Comparison of ENCODE assay signal across 35 cellular contexts in genomic region chr19:313169-313987, GRCh38. TPM values are rescaled to one million over a fixed set of nuclear protein-coding genes. Genes with fewer than 3 reads are reported as not detected.
DNase-seq lines count a peak whose midpoint lies in the region; ATAC-seq, FAIRE-seq and TF ChIP-seq lines count a peak whose summit lies in the region.
"Had no signal": no experiment of that assay in that cellular context is flagged by ENCODE, and none has a peak within 500 bp of the region (broad histone marks: within the 10 kb centered on the region; RNA-seq: fewer than 3 reads in every experiment).

No MANE protein-coding gene starts in this region.

- 76 to 86% (median 83%) methylated on average over 19 to 23 of the region's 23 CpGs for WGBS in stomach, 5 donors

- BruUV-seq in endothelial cell of umbilical vein (replicated peaks; lab: Mats Ljungman, UMichigan): no TSS peak

- H3K27me3 ChIP-seq in endothelial cell of umbilical vein (ENCODE audit: control insufficient read depth in 2 of 2, insufficient read depth in 2 of 2, low read length in 2 of 2) (no peaks in the 10 kb centered on the region), stomach (no peaks in the 10 kb centered on the region), colonic mucosa (no peaks in the 10 kb centered on the region)
- H3K27me3 ChIP-seq in CD4-positive, alpha-beta T cell (ENCODE audit: control insufficient read depth, insufficient read depth, low read length): no peaks in the 10 kb centered on the region
- H3K27me3 ChIP-seq: ascending aorta, esophagus muscularis mucosa, hepatocyte, tibial nerve had no signal

- POLR2A ChIA-PET in endothelial cell of umbilical vein (lab: Charles Lee): no interaction called here
- POLR2A ChIA-PET in CD4-positive, alpha-beta T cell (lab: Charles Lee): no interaction called here

- peak; percentile 42 for DNase-seq in activated effector memory CD4-positive, alpha-beta T cell treated with anti-CD3 and anti-CD28 coated beads, Interleukin-2, amount 50 U/mL, for 16 hours
- DNase-seq in activated effector memory CD4-positive, alpha-beta T cell treated with Interleukin-2 at 50 U/mL for 16 hours: no peak
- DNase-seq in endothelial cell of umbilical vein (ENCODE audit: low read depth, low spot score): peak; percentile 62
- DNase-seq in lung microvascular endothelial cell (ENCODE audit: low read depth in 2 of 2): peak; percentile 22 to 64
- DNase-seq in stomach: peak; percentile 18
- no peak for DNase-seq in colonic mucosa
- no peak for DNase-seq in CD4-positive, alpha-beta T cell
- no peak for DNase-seq in iPS-NIHi7 (ENCODE audit: extremely low spot score)
- DNase-seq: activated CD4-positive, alpha-beta T cell treated with anti-CD3 and anti-CD28 coated beads for 36 hours; activated CD8-positive, alpha-beta T cell treated with anti-CD3 and anti-CD28 coated beads, Interleukin-2, amount 10 ng/mL, durations not matched to agents 7 days and 5 days; activated naive CD8-positive, alpha-beta T cell treated with anti-CD3 and anti-CD28 coated beads for 36 hours; endodermal cell; foreskin fibroblast; Karpas-422; mesendoderm; NCI-H1417 treated with DMSO at 0.1 percent for 48 hours; NCI-H2081; NCI-H2227 treated with DMSO at 0.1 percent for 48 hours; NCI-H526; NK-92 treated with Interleukin-12 subunit alpha and Interleukin-12 subunit beta, amount 100 ng/mL, for 24 hours; stimulated activated CD4-positive, alpha-beta T cell treated with anti-CD3 and anti-CD28 coated beads, Interleukin-4, amount 100 ng/mL, for 1 hour had no signal

- no peak for TF ChIP-seq CTCF in endothelial cell of umbilical vein (IDR thresholded peaks at IDR 0.05; ENCODE audit: extremely low read depth in 1 of 2, insufficient read depth in 1 of 2, low read depth in 1 of 2, low read length in 2 of 2)
- no peak for TF ChIP-seq CTCF in stomach (IDR thresholded peaks at IDR 0.05)
- TF ChIP-seq CTCF in colonic mucosa (IDR thresholded peaks at IDR 0.05): no peak
- TF ChIP-seq CTCF in CD4-positive, alpha-beta T cell (IDR thresholded peaks at IDR 0.05): no peak

- H3K4me1 Mint-ChIP-seq in CD4-positive, alpha-beta T cell (ENCODE audit: low read depth): no peaks in the 10 kb centered on the region
- H3K4me1 Mint-ChIP-seq: activated CD4-positive, alpha-beta T cell treated with anti-CD3 and anti-CD28 coated beads for 36 hours; activated naive CD8-positive, alpha-beta T cell treated with anti-CD3 and anti-CD28 coated beads for 36 hours; CD14-positive monocyte; endodermal cell had no signal

- TF ChIP-seq POLR2A in endothelial cell of umbilical vein (IDR thresholded peaks at IDR 0.05; ENCODE audit: low read depth, low read length) (no peak), stomach (IDR thresholded peaks at IDR 0.05) (no peak)

- no peak for ATAC-seq in CD4-positive, alpha-beta T cell (ENCODE audit: poor library complexity)
- ATAC-seq: activated CD4-positive, alpha-beta T cell treated with anti-CD3 and anti-CD28 coated beads for 36 hours; activated CD8-positive, alpha-beta T cell treated with anti-CD3 and anti-CD28 coated beads, Interleukin-2, amount 10 ng/mL, durations not matched to agents 7 days and 5 days; HCT116; sciatic nerve had no signal

- no peaks in the 10 kb centered on the region for H3K9me3 Mint-ChIP-seq in CD4-positive, alpha-beta T cell
- H3K9me3 Mint-ChIP-seq: activated T-helper 2 cell treated with anti-CD3 and anti-CD28 coated beads, Interferon-gamma antibody, Interleukin-2, Interleukin-4, amounts not matched to agents 10 μg/mL and 5 μg/mL and 100 μg/mL, durations not matched to agents 14 hours and 24 hours and 36 hours had no signal

- FAIRE-seq in endothelial cell of umbilical vein (lab: Jason Lieb, UNC): no peak
- FAIRE-seq: GM12892 had no signal

- H2AFZ ChIP-seq in endothelial cell of umbilical vein (ENCODE audit: low read depth, low read length): no peak overlapping the region
- H2AFZ ChIP-seq: hepatocyte had no signal

- H3K36me3 ChIP-seq in endothelial cell of umbilical vein (ENCODE audit: control insufficient read depth in 2 of 2, extremely low read depth in 1 of 2, insufficient read depth in 2 of 2, low read length in 2 of 2): peaks cover 3 to 17% of the 10 kb centered on the region in 2 experiments
- peaks cover 32 to 90% (median 79%) of the 10 kb centered on the region in 4 donors for H3K36me3 ChIP-seq in stomach
- no peaks in the 10 kb centered on the region for H3K36me3 ChIP-seq in colonic mucosa

- H3K4me3 ChIP-seq in endothelial cell of umbilical vein (replicated peaks in 1 of 3; ENCODE audit: insufficient read depth in 1 of 3, low read depth in 1 of 3, low read length in 3 of 3) (no peak overlapping the region), stomach (no peak overlapping the region), colonic mucosa (no peak overlapping the region)
- H3K4me3 ChIP-seq: ascending aorta, coronary artery, esophagus muscularis mucosa, hepatocyte, tibial nerve had no signal

- no peak for TF ChIP-seq EP300 in stomach (IDR thresholded peaks at IDR 0.05)

- H3K27ac ChIP-seq in endothelial cell of umbilical vein (ENCODE audit: insufficient read depth, low read depth, low read length): no peak overlapping the region
- no peak overlapping the region for H3K27ac ChIP-seq in stomach
- no peak overlapping the region for H3K27ac ChIP-seq in colonic mucosa
- H3K27ac ChIP-seq in CD4-positive, alpha-beta T cell (ENCODE audit: low read depth, low read length): no peak overlapping the region
- H3K27ac ChIP-seq: 22Rv1, ascending aorta, coronary artery, hepatocyte had no signal

- no peak overlapping the region for H3K27ac Mint-ChIP-seq in CD4-positive, alpha-beta T cell
- H3K27ac Mint-ChIP-seq: activated CD4-positive, alpha-beta T cell treated with anti-CD3 and anti-CD28 coated beads for 36 hours; activated CD8-positive, alpha-beta T cell treated with anti-CD3 and anti-CD28 coated beads, Interleukin-2, amount 10 ng/mL, durations not matched to agents 7 days and 5 days; activated naive CD8-positive, alpha-beta T cell treated with anti-CD3 and anti-CD28 coated beads for 36 hours; activated T-helper 2 cell treated with anti-CD3 and anti-CD28 coated beads, Interferon-gamma antibody, Interleukin-2, Interleukin-4, amounts not matched to agents 10 μg/mL and 5 μg/mL and 100 μg/mL, durations not matched to agents 14 hours and 24 hours and 36 hours; progenitor cell of endocrine pancreas had no signal

- H3K9me3 ChIP-seq in endothelial cell of umbilical vein (replicated peaks; ENCODE audit: control insufficient read depth, insufficient read depth, low read length): no peaks in the 10 kb centered on the region
- H3K9me3 ChIP-seq in stomach: no peaks in the 10 kb centered on the region
- no peaks in the 10 kb centered on the region for H3K9me3 ChIP-seq in colonic mucosa
- no peaks in the 10 kb centered on the region for H3K9me3 ChIP-seq in CD4-positive, alpha-beta T cell (ENCODE audit: control insufficient read depth, low read length)
- H3K9me3 ChIP-seq: ascending aorta had no signal

- no peak overlapping the region for H3K4me3 Mint-ChIP-seq in CD4-positive, alpha-beta T cell
- H3K4me3 Mint-ChIP-seq: activated CD4-positive, alpha-beta T cell treated with anti-CD3 and anti-CD28 coated beads for 36 hours; activated CD8-positive, alpha-beta T cell treated with anti-CD3 and anti-CD28 coated beads, Interleukin-2, amount 10 ng/mL, durations not matched to agents 7 days and 5 days; activated naive CD8-positive, alpha-beta T cell treated with anti-CD3 and anti-CD28 coated beads for 36 hours; CD14-positive monocyte; endodermal cell had no signal

- H3K4me1 ChIP-seq in endothelial cell of umbilical vein (ENCODE audit: control insufficient read depth, extremely low read depth, insufficient read depth, low read length): peaks cover 31% of the 10 kb centered on the region
- no peaks in the 10 kb centered on the region for H3K4me1 ChIP-seq in stomach
- no peaks in the 10 kb centered on the region for H3K4me1 ChIP-seq in colonic mucosa
- H3K4me1 ChIP-seq: ascending aorta, tibial nerve had no signal

- dilution Hi-C loops in endothelial cell of umbilical vein (cut with MboI; ENCODE audit: extremely low pct_ligation_motif_present, low sequenced_read_pairs): no loop called here

- CTCF ChIA-PET in endothelial cell of umbilical vein (lab: Charles Lee): interaction anchor here (0.8 to 1.0 kb wide), 2 partner anchors 30 to 193 kb away, joined by 3 read pairs; no protein-coding TSS in a partner anchor
- CTCF ChIA-PET in CD4-positive, alpha-beta T cell (lab: Charles Lee): no interaction called here

- H3K9ac ChIP-seq in endothelial cell of umbilical vein (replicated peaks; ENCODE audit: extremely low read depth, insufficient read depth, low read length) (no peak overlapping the region), colonic mucosa (ENCODE audit: low read depth in 2 of 2, low read length in 2 of 2) (no peak overlapping the region)

- no peaks in the 10 kb centered on the region for H3K27me3 Mint-ChIP-seq in CD4-positive, alpha-beta T cell
- H3K27me3 Mint-ChIP-seq: activated CD4-positive, alpha-beta T cell treated with anti-CD3 and anti-CD28 coated beads for 36 hours; activated naive CD8-positive, alpha-beta T cell treated with anti-CD3 and anti-CD28 coated beads for 36 hours; progenitor cell of endocrine pancreas had no signal

- H3K79me2 ChIP-seq in endothelial cell of umbilical vein (ENCODE audit: control insufficient read depth, insufficient read depth, low read length): peaks cover 56% of the 10 kb centered on the region

- no peaks in the 10 kb centered on the region for H3K9me1 ChIP-seq in endothelial cell of umbilical vein (replicated peaks; ENCODE audit: control insufficient read depth, extremely low read depth, insufficient read depth, low read length)

- intact Hi-C loops in endothelial cell of umbilical vein (cut with micrococcal nuclease) (no loop called here), stomach (cut with DNase I; ENCODE audit: low total_unique reads) (no loop called here), colonic mucosa (cut with DNase I) (no loop called here)
- intact Hi-C loops in CD4-positive, alpha-beta T cell (cut with DNase I, micrococcal nuclease): no loop called here

- H3K36me3 Mint-ChIP-seq in CD4-positive, alpha-beta T cell (ENCODE audit: low read depth): peaks cover 64% of the 10 kb centered on the region

- H4K20me1 ChIP-seq in endothelial cell of umbilical vein (replicated peaks; ENCODE audit: control insufficient read depth, extremely low read depth, insufficient read depth, low read length): no peaks in the 10 kb centered on the region

- no peak overlapping the region for H3K4me2 ChIP-seq in endothelial cell of umbilical vein (ENCODE audit: insufficient read depth, low read length)
- H3K4me2 ChIP-seq: hepatocyte had no signal

RNA-seq across cellular contexts. Expression of gene PLPP2, which starts 22.2 kb away (rescaled TPM):
- total RNA-seq in endothelial cell of umbilical vein: 12.0 and 27.9 TPM in 2 replicates
- 34.3 and 36.3 TPM in 2 replicates for polyA plus RNA-seq in endothelial cell of umbilical vein
- 14.9 and 16.5 TPM in 2 replicates for polyA plus RNA-seq in endothelial cell of umbilical vein (2011; cell fraction: cytosol; rRNA removed)
- polyA plus RNA-seq in endothelial cell of umbilical vein (2011; cell fraction: nucleus; rRNA removed): 14.2 and 15.9 TPM in 2 replicates
- 26.4 and 44.4 TPM in 2 replicates for polyA plus RNA-seq in endothelial cell of umbilical vein (2012)
- polyA minus RNA-seq in endothelial cell of umbilical vein: 21.9 and 26.1 TPM in 2 replicates
- polyA minus RNA-seq in endothelial cell of umbilical vein (2011; cell fraction: cytosol; rRNA and poly(A)+ RNA removed): 40.7 TPM
- polyA minus RNA-seq in endothelial cell of umbilical vein (2011; cell fraction: nucleus; rRNA and poly(A)+ RNA removed): 2.3 and 5.0 TPM in 2 replicates
- total RNA-seq in lung microvascular endothelial cell: 31.6 and 36.1 TPM in 2 replicates
- 100 to 1,000 TPM in 1 of 5 donors, 10 to 100 TPM in 4; 22.2 to 228 (median 46.4) TPM for total RNA-seq in stomach
- 10 to 100 TPM; 22.5 to 55.7 (median 28.4) TPM for polyA plus RNA-seq in stomach
- total RNA-seq in colonic mucosa: 10 to 100 TPM; 83.4 to 88.6 TPM
- total RNA-seq in CD4-positive, alpha-beta T cell: under 1 TPM in 1 of 2 experiments, not detected in 1; 0.64 TPM
- total RNA-seq: activated CD8-positive, alpha-beta T cell treated with anti-CD3 and anti-CD28 coated beads, Interleukin-2, amount 10 ng/mL, durations not matched to agents 7 days and 5 days; activated naive CD8-positive, alpha-beta T cell treated with anti-CD3 and anti-CD28 coated beads for 36 hours; activated T-helper 2 cell treated with anti-CD3 and anti-CD28 coated beads, Interferon-gamma antibody, Interleukin-2, Interleukin-4, amounts not matched to agents 10 μg/mL and 5 μg/mL and 100 μg/mL, durations not matched to agents 14 hours and 24 hours and 36 hours; G401; T-helper 2 cell treated with Interferon-gamma antibody and Interleukin-4, amounts not matched to agents 100 ng/mL and 5 ng/mL, for 36 hours had no signal
- polyA plus RNA-seq: CD14-positive monocyte had no signal

RNA-seq across cellular contexts. Expression of gene MIER2, which starts 31.2 kb away (rescaled TPM):
- total RNA-seq in endothelial cell of umbilical vein (41.7 and 44.9 TPM in 2 replicates), lung microvascular endothelial cell (6.5 and 6.9 TPM in 2 replicates), stomach (10 to 100 TPM in 4 of 5 donors, 1 to 10 TPM in 1; 5.8 to 29.6 (median 13.6) TPM), colonic mucosa (10 to 100 TPM; 17.3 to 19.1 TPM)
- polyA plus RNA-seq in endothelial cell of umbilical vein (20.3 and 26.8 TPM in 2 replicates), stomach (10 to 100 TPM in 2 of 3 donors, 1 to 10 TPM in 1; 8.4 to 13.4 (median 12.1) TPM)
- polyA plus RNA-seq in endothelial cell of umbilical vein (2011; cell fraction: cytosol; rRNA removed): 17.4 and 20.3 TPM in 2 replicates
- polyA plus RNA-seq in endothelial cell of umbilical vein (2011; cell fraction: nucleus; rRNA removed): 54.6 and 69.8 TPM in 2 replicates
- polyA plus RNA-seq in endothelial cell of umbilical vein (2012): 44.8 and 55.7 TPM in 2 replicates
- polyA minus RNA-seq in endothelial cell of umbilical vein: 70.1 and 74.1 TPM in 2 replicates
- 7.3 TPM for polyA minus RNA-seq in endothelial cell of umbilical vein (2011; cell fraction: cytosol; rRNA and poly(A)+ RNA removed)
- polyA minus RNA-seq in endothelial cell of umbilical vein (2011; cell fraction: nucleus; rRNA and poly(A)+ RNA removed): 35.1 and 41.4 TPM in 2 replicates
- 10 to 100 TPM in 1 of 2 experiments, 1 to 10 TPM in 1; 9.5 to 11.5 TPM for total RNA-seq in CD4-positive, alpha-beta T cell

Comparison
In these comparisons a context has a peak if more than half of its experiments do, and no peak if none do; other contexts are left out.
1. DNase-seq: peak in activated effector memory CD4-positive, alpha-beta T cell treated with anti-CD3 and anti-CD28 coated beads, Interleukin-2, amount 50 U/mL, for 16 hours (single experiment), endothelial cell of umbilical vein (single experiment), lung microvascular endothelial cell (2 of 2) and stomach (single experiment); none in activated effector memory CD4-positive, alpha-beta T cell treated with Interleukin-2 at 50 U/mL for 16 hours (single experiment), colonic mucosa (single experiment), CD4-positive, alpha-beta T cell (0 of 10) and iPS-NIHi7 (single experiment).